ENCODE assay signal across 1 cellular context in genomic region chr6:35694462-35694861, GRCh38.
A peak's percentile ranks its signal among the peaks of the same experiment; 100 is the strongest.
TF ChIP-seq lines count a peak whose summit lies in the region.

No MANE protein-coding gene starts in this region.

TF ChIP-seq in HepG2, 621 proteins besides CTCF, POLR2A, EP300 and RAD21:
- TF ChIP-seq SAP130 (CRISPR knock-in tag; IDR thresholded peaks at IDR 0.05; ENCODE audit: low read depth) (peak; percentile 32; the same call in 1 of the 2 replicates), CEBPB (IDR thresholded peaks at IDR 0.05; ENCODE audit: borderline replicate concordance, low read depth, low read length) (0 out of 2 replicates have a peak, but pooled peaks have one; percentile 1), CREB1 (IDR thresholded peaks at IDR 0.05) (0 out of 2 replicates have a peak, but pooled peaks have one; percentile 30), CREB1 (CRISPR knock-in tag; IDR thresholded peaks at IDR 0.05) (no peak), CAMTA2 (CRISPR knock-in tag; IDR thresholded peaks at IDR 0.05; ENCODE audit: borderline replicate concordance) (no peak), NFE2L2 (IDR thresholded peaks at IDR 0.05; ENCODE audit: low read length) (0 out of 2 replicates have a peak, but pooled peaks have one; percentile 3), SRF (IDR thresholded peaks at IDR 0.05; ENCODE audit: low read depth, low read length) (no peak), ZNF317 (CRISPR knock-in tag; IDR thresholded peaks at IDR 0.05) (peak; percentile 100), FOSL2 (CRISPR knock-in tag; IDR thresholded peaks at IDR 0.05) (peak; percentile 90), FOSL1 (CRISPR knock-in tag; IDR thresholded peaks at IDR 0.05; ENCODE audit: borderline replicate concordance) (0 out of 2 replicates have a peak, but pooled peaks have one; percentile 33)
